ENCODE assay signal across 11 cellular contexts in genomic region chr9:72442212-72442607, GRCh38.
DNase-seq lines count a peak whose midpoint lies in the region; ATAC-seq and TF ChIP-seq lines count a peak whose summit lies in the region.
"Had no signal": no experiment of that assay in that cellular context is flagged by ENCODE, and none has a peak within 500 bp of the region (broad histone marks: within the 10 kb centered on the region; RNA-seq: fewer than 3 reads in every experiment).

No MANE protein-coding gene starts in this region.

- no peaks in the 10 kb centered on the region for H3K9me3 Mint-ChIP-seq in activated T-cell treated with anti-CD3 and anti-CD28 coated beads, Interleukin-2, amount 50 U/mL, for 72 hours
- H3K9me3 Mint-ChIP-seq in T-cell (no peaks in the 10 kb centered on the region), type B pancreatic cell (peaks cover 11% of the 10 kb centered on the region)

- no peaks in the 10 kb centered on the region for H3K36me3 Mint-ChIP-seq in activated T-cell treated with anti-CD3 and anti-CD28 coated beads, Interleukin-2, amount 50 U/mL, for 72 hours (ENCODE audit: insufficient read depth in 2 of 2)
- H3K36me3 Mint-ChIP-seq in T-cell (no peaks in the 10 kb centered on the region), type B pancreatic cell (no peaks in the 10 kb centered on the region)

- POLR2A ChIA-PET in T-cell (lab: Charles Lee): no interaction called here

- H3K4me3 Mint-ChIP-seq in activated T-cell treated with anti-CD3 and anti-CD28 coated beads, Interleukin-2, amount 50 U/mL, for 72 hours: no peak overlapping the region
- H3K4me3 Mint-ChIP-seq in T-cell: no peak overlapping the region
- peak overlapping the region; percentile 12 for H3K4me3 Mint-ChIP-seq in type B pancreatic cell

- CTCF ChIA-PET in T-cell (lab: Charles Lee): no interaction called here

- H3K4me1 Mint-ChIP-seq in activated T-cell treated with anti-CD3 and anti-CD28 coated beads, Interleukin-2, amount 50 U/mL, for 72 hours (ENCODE audit: low read depth): peaks cover 34% of the 10 kb centered on the region
- H3K4me1 Mint-ChIP-seq in T-cell: peaks cover 13 to 36% (median 36%) of the 10 kb centered on the region in 3 donors
- peaks cover 11% of the 10 kb centered on the region for H3K4me1 Mint-ChIP-seq in type B pancreatic cell (ENCODE audit: unreplicated experiment)

- H3K27ac Mint-ChIP-seq in activated T-cell treated with anti-CD3 and anti-CD28 coated beads, Interleukin-2, amount 50 U/mL, for 72 hours: peak overlapping the region; percentile 3
- H3K27ac Mint-ChIP-seq in T-cell: peak overlapping the region; percentile 47 to 72
- peak overlapping the region; percentile 91 for H3K27ac Mint-ChIP-seq in type B pancreatic cell

- TF ChIP-seq CTCF in type B pancreatic cell (conservative IDR thresholded peaks at IDR 0.05): no peak

- no peak for DNase-seq in activated T-cell treated with anti-CD3 and anti-CD28 coated beads, Interleukin-2, amount 50 U/mL, for 72 hours
- DNase-seq in activated T-cell treated with anti-CD3 and anti-CD28 coated beads, Interleukin-2, amount 50 U/mL, for 48 hours: no peak
- no peak for DNase-seq in T-cell
- DNase-seq in fibroblast of the conjunctiva (ENCODE audit: low read depth): peak; percentile 40
- DNase-seq in type B pancreatic cell (ENCODE audit: extremely low spot score, unreplicated experiment): no peak
- DNase-seq in activated effector memory CD4-positive, alpha-beta T cell treated with anti-CD3 and anti-CD28 coated beads, Interleukin-2, amount 50 U/mL, for 16 hours: no peak
- no peak for DNase-seq in NCI-H2081 (lab: John Stamatoyannopoulos, UW)
- no peak for DNase-seq in T1000 (lab: John Stamatoyannopoulos, UW)
- DNase-seq: BE2C, NCI-H1048, Right ventricle myocardium superior had no signal

- no peak for ATAC-seq in activated T-cell treated with anti-CD3 and anti-CD28 coated beads, Interleukin-2, amount 50 U/mL, for 72 hours (replicated peaks in 1 of 2)
- ATAC-seq in T-cell (replicated peaks in 1 of 4): no peak

- H3K27me3 Mint-ChIP-seq in activated T-cell treated with anti-CD3 and anti-CD28 coated beads, Interleukin-2, amount 50 U/mL, for 72 hours (ENCODE audit: low read depth): peaks cover 12% of the 10 kb centered on the region
- H3K27me3 Mint-ChIP-seq in T-cell (no peaks in the 10 kb centered on the region), type B pancreatic cell (no peaks in the 10 kb centered on the region)

Comparison
In these comparisons a context has a peak if more than half of its experiments do, and no peak if none do; other contexts are left out.
1. H3K27ac Mint-ChIP-seq: peak in every context shown above with its lines; median percentile 91 in type B pancreatic cell; 60 in T-cell; 3 in activated T-cell treated with anti-CD3 and anti-CD28 coated beads, Interleukin-2, amount 50 U/mL, for 72 hours.